22 cellular contexts compared by ENCODE assay signal in genomic region chr2:2146220-2146619, GRCh38.
"Had no signal": no experiment of that assay in that cellular context is flagged by ENCODE, and none has a peak within 500 bp of the region (broad histone marks: within the 10 kb centered on the region; RNA-seq: fewer than 3 reads in every experiment).

No MANE protein-coding gene starts in this region.

- H3K27me3 Mint-ChIP-seq: activated CD4-positive, alpha-beta memory T cell treated with anti-CD3 and anti-CD28 coated beads, Interleukin-2, amount 10 ng/mL, durations not matched to agents 7 days and 5 days; activated CD4-positive, alpha-beta T cell treated with anti-CD3 and anti-CD28 coated beads, Interleukin-2, amount 10 ng/mL, durations not matched to agents 7 days and 5 days had no signal

- H3K9me3 ChIP-seq: ascending aorta had no signal

- DNase-seq: activated CD4-positive, alpha-beta memory T cell treated with anti-CD3 and anti-CD28 coated beads, Interleukin-2, amount 10 ng/mL, durations not matched to agents 7 days and 5 days; activated CD4-positive, alpha-beta T cell treated with anti-CD3 and anti-CD28 coated beads for 1 hour; activated CD4-positive, alpha-beta T cell treated with anti-CD3 and anti-CD28 coated beads for 4 hours; activated CD4-positive, alpha-beta T cell treated with anti-CD3 and anti-CD28 coated beads, Interleukin-2, amount 10 ng/mL, durations not matched to agents 7 days and 5 days; activated CD4-positive, alpha-beta T cell treated with anti-CD3 and anti-CD28 coated beads, Interleukin-2, amount 50 U/mL, for 4 hours; activated CD8-positive, alpha-beta memory T cell treated with anti-CD3 and anti-CD28 coated beads, Interleukin-2, amount 50 U/mL, for 48 hours; activated gamma-delta T cell; activated naive CD4-positive, alpha-beta T cell; activated naive CD4-positive, alpha-beta T cell treated with anti-CD3 and anti-CD28 coated beads, Interleukin-2, amount 10 ng/mL, durations not matched to agents 7 days and 5 days; activated naive CD8-positive, alpha-beta T cell treated with anti-CD3 and anti-CD28 coated beads, Interleukin-2, amount 10 ng/mL, durations not matched to agents 7 days and 5 days; activated T-cell treated with anti-CD3 and anti-CD28 coated beads for 4 hours; activated T-cell treated with anti-CD3 and anti-CD28 coated beads, Interleukin-2, amount 50 U/mL, for 24 hours; activated T-cell treated with anti-CD3 and anti-CD28 coated beads, Interleukin-2, amount 50 U/mL, for 72 hours; brain microvascular endothelial cell; cortex of kidney; dermis blood vessel endothelial cell; effector CD8-positive, alpha-beta T cell; foreskin fibroblast; T-helper 2 cell had no signal

- H3K27ac Mint-ChIP-seq: activated CD4-positive, alpha-beta memory T cell treated with anti-CD3 and anti-CD28 coated beads, Interleukin-2, amount 10 ng/mL, durations not matched to agents 7 days and 5 days; activated CD4-positive, alpha-beta T cell treated with anti-CD3 and anti-CD28 coated beads, Interleukin-2, amount 10 ng/mL, durations not matched to agents 7 days and 5 days; activated naive CD4-positive, alpha-beta T cell treated with anti-CD3 and anti-CD28 coated beads, Interleukin-2, amount 10 ng/mL, durations not matched to agents 7 days and 5 days; activated naive CD4-positive, alpha-beta T cell treated with anti-CD3 and anti-CD28 coated beads, Interleukin-2, amount 50 U/mL, for 72 hours; activated naive CD8-positive, alpha-beta T cell treated with anti-CD3 and anti-CD28 coated beads, Interleukin-2, amount 10 ng/mL, durations not matched to agents 7 days and 5 days; activated T-cell treated with anti-CD3 and anti-CD28 coated beads, Interleukin-2, amount 50 U/mL, for 24 hours; activated T-cell treated with anti-CD3 and anti-CD28 coated beads, Interleukin-2, amount 50 U/mL, for 72 hours had no signal

- H3K4me1 ChIP-seq: ascending aorta had no signal

- H3K27me3 ChIP-seq: ascending aorta, brain microvascular endothelial cell had no signal

- H3K27ac ChIP-seq: ascending aorta, brain microvascular endothelial cell had no signal

- H3K36me3 ChIP-seq: ascending aorta, brain microvascular endothelial cell had no signal

- H3K36me3 Mint-ChIP-seq: activated naive CD4-positive, alpha-beta T cell treated with anti-CD3 and anti-CD28 coated beads, Interleukin-2, amount 10 ng/mL, durations not matched to agents 7 days and 5 days; activated naive CD4-positive, alpha-beta T cell treated with anti-CD3 and anti-CD28 coated beads, Interleukin-2, amount 50 U/mL, for 72 hours; activated naive CD8-positive, alpha-beta T cell treated with anti-CD3 and anti-CD28 coated beads, Interleukin-2, amount 10 ng/mL, durations not matched to agents 7 days and 5 days had no signal

- H3K4me3 ChIP-seq: ascending aorta had no signal

- ATAC-seq: activated naive CD4-positive, alpha-beta T cell treated with anti-CD3 and anti-CD28 coated beads, Interleukin-2, amount 50 U/mL, for 72 hours; activated T-cell treated with anti-CD3 and anti-CD28 coated beads, Interleukin-2, amount 50 U/mL, for 72 hours; esophagus mucosa had no signal

- H3K4me3 Mint-ChIP-seq: activated CD4-positive, alpha-beta memory T cell treated with anti-CD3 and anti-CD28 coated beads, Interleukin-2, amount 10 ng/mL, durations not matched to agents 7 days and 5 days; activated CD4-positive, alpha-beta T cell treated with anti-CD3 and anti-CD28 coated beads, Interleukin-2, amount 10 ng/mL, durations not matched to agents 7 days and 5 days; activated naive CD4-positive, alpha-beta T cell treated with anti-CD3 and anti-CD28 coated beads, Interleukin-2, amount 10 ng/mL, durations not matched to agents 7 days and 5 days; activated naive CD8-positive, alpha-beta T cell treated with anti-CD3 and anti-CD28 coated beads, Interleukin-2, amount 10 ng/mL, durations not matched to agents 7 days and 5 days; activated T-cell treated with anti-CD3 and anti-CD28 coated beads, Interleukin-2, amount 50 U/mL, for 24 hours; activated T-cell treated with anti-CD3 and anti-CD28 coated beads, Interleukin-2, amount 50 U/mL, for 72 hours had no signal

- H3K4me1 Mint-ChIP-seq: activated CD4-positive, alpha-beta memory T cell treated with anti-CD3 and anti-CD28 coated beads, Interleukin-2, amount 10 ng/mL, durations not matched to agents 7 days and 5 days; activated CD4-positive, alpha-beta T cell treated with anti-CD3 and anti-CD28 coated beads, Interleukin-2, amount 10 ng/mL, durations not matched to agents 7 days and 5 days; activated naive CD4-positive, alpha-beta T cell treated with anti-CD3 and anti-CD28 coated beads, Interleukin-2, amount 10 ng/mL, durations not matched to agents 7 days and 5 days; activated naive CD8-positive, alpha-beta T cell treated with anti-CD3 and anti-CD28 coated beads, Interleukin-2, amount 10 ng/mL, durations not matched to agents 7 days and 5 days had no signal

- H3K9me3 Mint-ChIP-seq: activated CD4-positive, alpha-beta memory T cell treated with anti-CD3 and anti-CD28 coated beads, Interleukin-2, amount 10 ng/mL, durations not matched to agents 7 days and 5 days; activated CD4-positive, alpha-beta T cell treated with anti-CD3 and anti-CD28 coated beads, Interleukin-2, amount 10 ng/mL, durations not matched to agents 7 days and 5 days; activated naive CD4-positive, alpha-beta T cell treated with anti-CD3 and anti-CD28 coated beads, Interleukin-2, amount 10 ng/mL, durations not matched to agents 7 days and 5 days; activated naive CD4-positive, alpha-beta T cell treated with anti-CD3 and anti-CD28 coated beads, Interleukin-2, amount 50 U/mL, for 72 hours; activated naive CD8-positive, alpha-beta T cell treated with anti-CD3 and anti-CD28 coated beads, Interleukin-2, amount 10 ng/mL, durations not matched to agents 7 days and 5 days; activated T-cell treated with anti-CD3 and anti-CD28 coated beads, Interleukin-2, amount 50 U/mL, for 24 hours; activated T-cell treated with anti-CD3 and anti-CD28 coated beads, Interleukin-2, amount 50 U/mL, for 72 hours had no signal
